In the genomic region with DNA sequence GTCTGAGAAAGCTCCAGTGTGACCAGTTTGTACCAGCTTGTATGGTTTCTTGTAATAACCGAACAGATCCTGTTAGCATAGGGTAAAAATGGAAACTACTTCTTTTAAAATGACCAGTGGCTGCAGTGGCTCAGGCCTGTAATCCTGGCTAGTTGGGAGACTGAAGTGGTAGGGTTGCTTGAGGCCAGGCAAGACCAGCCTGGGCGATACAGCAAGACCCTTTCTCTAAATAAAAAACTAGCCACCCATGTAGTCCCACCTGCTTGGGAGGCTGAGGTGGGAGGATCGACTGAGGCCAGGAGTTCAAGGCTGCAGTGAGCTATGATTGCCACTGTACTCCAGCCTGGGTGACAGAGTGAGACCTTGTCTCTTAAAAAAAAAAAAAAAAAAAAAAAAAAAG, we compare ENCODE assay signal across 20 cellular contexts. TPM values are rescaled to one million over a fixed set of nuclear protein-coding genes. Genes with fewer than 3 reads are reported as not detected.
DNase-seq lines count a peak whose midpoint lies in the region; ATAC-seq and TF ChIP-seq lines count a peak whose summit lies in the region.
"Had no signal": no experiment of that assay in that cellular context is flagged by ENCODE, and none has a peak within 500 bp of the region (broad histone marks: within the 10 kb centered on the region; RNA-seq: fewer than 3 reads in every experiment).

No MANE protein-coding gene starts in this region.

- H3K27me3 Mint-ChIP-seq in Caco-2 (ENCODE audit: insufficient read depth, unreplicated experiment) (no peaks in the 10 kb centered on the region), T-helper 17 cell (no peaks in the 10 kb centered on the region)
- H3K27me3 Mint-ChIP-seq: activated CD4-positive, alpha-beta T cell treated with anti-CD3 and anti-CD28 coated beads, Interleukin-2, amount 10 ng/mL, durations not matched to agents 24 days and 14 days; stimulated activated naive B cell treated with anti-CD40 and anti-IgM and Interleukin-4, amounts not matched to agents 10 μg/mL and 1 μg/mL and 100 μg/mL, for 72 hours had no signal

- ATAC-seq in T-helper 17 cell: no peak
- no peak for ATAC-seq in stimulated activated effector memory CD8-positive, alpha-beta T cell treated with anti-CD3 and anti-CD28 coated beads, Interleukin-12 subunit alpha, Interleukin-12 subunit beta, amount 100 ng/mL, for 72 hours
- ATAC-seq: gastroesophageal sphincter; stimulated activated naive B cell treated with anti-CD40 and anti-IgM and Interleukin-4, amounts not matched to agents 10 μg/mL and 1 μg/mL and 100 μg/mL, for 72 hours had no signal

- no peak overlapping the region for H3K4me3 ChIP-seq in Caco-2 (ENCODE audit: low read depth, low read length)
- H3K4me3 ChIP-seq: cardiac muscle cell, esophagus muscularis mucosa, gastroesophageal sphincter, upper lobe of left lung had no signal

- H3K36me3 Mint-ChIP-seq in Caco-2 (ENCODE audit: insufficient read depth, unreplicated experiment): peaks cover 8% of the 10 kb centered on the region
- H3K36me3 Mint-ChIP-seq in T-helper 17 cell (ENCODE audit: low read depth): no peaks in the 10 kb centered on the region
- H3K36me3 Mint-ChIP-seq in stimulated activated effector memory CD8-positive, alpha-beta T cell treated with anti-CD3 and anti-CD28 coated beads, Interleukin-12 subunit alpha, Interleukin-12 subunit beta, amount 100 ng/mL, for 72 hours: peaks cover 34% of the 10 kb centered on the region

- peak overlapping the region; percentile 97 for H3K27ac ChIP-seq in layer of hippocampus (ENCODE audit: low read depth, low read length)
- H3K27ac ChIP-seq: cardiac muscle cell, esophagus muscularis mucosa, gastroesophageal sphincter, upper lobe of left lung had no signal

- no peaks in the 10 kb centered on the region for H3K9me3 ChIP-seq in Caco-2
- no peaks in the 10 kb centered on the region for H3K9me3 ChIP-seq in T-helper 17 cell (ENCODE audit: control insufficient read depth, low read length, poor library complexity, severe bottlenecking)
- H3K9me3 ChIP-seq: esophagus muscularis mucosa, gastroesophageal sphincter, upper lobe of left lung had no signal

- intact Hi-C loops in Caco-2 (cut with micrococcal nuclease; ENCODE audit: unreplicated experiment): no loop called here

- H3K9me3 Mint-ChIP-seq in Caco-2 (ENCODE audit: unreplicated experiment): no peaks in the 10 kb centered on the region
- no peaks in the 10 kb centered on the region for H3K9me3 Mint-ChIP-seq in stimulated activated effector memory CD8-positive, alpha-beta T cell treated with anti-CD3 and anti-CD28 coated beads, Interleukin-12 subunit alpha, Interleukin-12 subunit beta, amount 100 ng/mL, for 72 hours
- H3K9me3 Mint-ChIP-seq: activated CD4-positive, alpha-beta T cell treated with anti-CD3 and anti-CD28 coated beads, Interleukin-2, amount 10 ng/mL, durations not matched to agents 24 days and 14 days; stimulated activated naive B cell treated with anti-CD40 and anti-IgM and Interleukin-4, amounts not matched to agents 10 μg/mL and 1 μg/mL and 100 μg/mL, for 72 hours had no signal

- TF ChIP-seq CTCF in Caco-2 (IDR thresholded peaks at IDR 0.05; ENCODE audit: insufficient read depth in 1 of 2, low read depth in 1 of 2, low read length in 1 of 2, severe bottlenecking in 1 of 2, unreplicated experiment in 1 of 2): no peak

- H3K27me3 ChIP-seq in Caco-2 (replicated peaks; ENCODE audit: control insufficient read depth, insufficient read depth, low read length): no peaks in the 10 kb centered on the region
- no peaks in the 10 kb centered on the region for H3K27me3 ChIP-seq in layer of hippocampus (ENCODE audit: control insufficient read depth, insufficient read depth, low read length)
- H3K27me3 ChIP-seq: cardiac muscle cell, esophagus muscularis mucosa, gastroesophageal sphincter, upper lobe of left lung had no signal

- no peak overlapping the region for H3K4me3 Mint-ChIP-seq in Caco-2 (ENCODE audit: unreplicated experiment)
- H3K4me3 Mint-ChIP-seq in T-helper 17 cell: no peak overlapping the region
- no peak overlapping the region for H3K4me3 Mint-ChIP-seq in stimulated activated effector memory CD8-positive, alpha-beta T cell treated with anti-CD3 and anti-CD28 coated beads, Interleukin-12 subunit alpha, Interleukin-12 subunit beta, amount 100 ng/mL, for 72 hours
- H3K4me3 Mint-ChIP-seq: stimulated activated naive B cell treated with anti-CD40 and anti-IgM and Interleukin-4, amounts not matched to agents 10 μg/mL and 1 μg/mL and 100 μg/mL, for 72 hours had no signal

- POLR2A ChIA-PET in Caco-2 (lab: Charles Lee): interaction anchor here (0.6 to 0.7 kb wide), 3 partner anchors 99 to 217 kb away, joined by 3 to 9 read pairs (median 4); no protein-coding TSS in a partner anchor

- H3K4me1 Mint-ChIP-seq in Caco-2 (ENCODE audit: low read depth, unreplicated experiment) (no peaks in the 10 kb centered on the region), T-helper 17 cell (peaks cover 27% of the 10 kb centered on the region)
- H3K4me1 Mint-ChIP-seq in stimulated activated effector memory CD8-positive, alpha-beta T cell treated with anti-CD3 and anti-CD28 coated beads, Interleukin-12 subunit alpha, Interleukin-12 subunit beta, amount 100 ng/mL, for 72 hours: peaks cover 28% of the 10 kb centered on the region

- CTCF ChIA-PET in Caco-2 (lab: Charles Lee): no interaction called here

- peaks cover 12% of the 10 kb centered on the region; the same call in 1 of the 2 replicates for H3K4me1 ChIP-seq in Caco-2

- no TSS peak for BruUV-seq in Caco-2 (replicated peaks; lab: Mats Ljungman, UMichigan)

- DNase-seq in Caco-2 (no peak), T-helper 17 cell (no peak), HK-2 (ENCODE audit: unreplicated experiment) (no peak), A172 (ENCODE audit: low spot score) (no peak), SW 1271 (lab: John Stamatoyannopoulos, UW) (no peak)
- no peak for DNase-seq in stimulated activated effector memory CD8-positive, alpha-beta T cell treated with anti-CD3 and anti-CD28 coated beads, Interleukin-12 subunit alpha, Interleukin-12 subunit beta, amount 100 ng/mL, for 72 hours (ENCODE audit: low spot score in 2 of 2)
- DNase-seq: activated CD4-positive, alpha-beta T cell treated with anti-CD3 and anti-CD28 coated beads, Interleukin-2, amount 10 ng/mL, durations not matched to agents 24 days and 14 days; activated gamma-delta T cell; AML-193; Calu3; effector memory CD4-positive, alpha-beta T cell; mammary epithelial cell; NCI-H1436; Right ventricle myocardium superior; stimulated activated naive B cell treated with anti-CD40 and anti-IgM and Interleukin-4, amounts not matched to agents 10 μg/mL and 1 μg/mL and 100 μg/mL, for 72 hours; upper lobe of left lung had no signal

- no peaks in the 10 kb centered on the region; the same call in 1 of the 2 replicates for H3K36me3 ChIP-seq in Caco-2 (ENCODE audit: control insufficient read depth, insufficient read depth, low read length)

- H3K27ac Mint-ChIP-seq in Caco-2 (ENCODE audit: unreplicated experiment): peak overlapping the region; percentile 17
- peak overlapping the region; percentile 60 for H3K27ac Mint-ChIP-seq in T-helper 17 cell
- peak overlapping the region; percentile 63 for H3K27ac Mint-ChIP-seq in stimulated activated effector memory CD8-positive, alpha-beta T cell treated with anti-CD3 and anti-CD28 coated beads, Interleukin-12 subunit alpha, Interleukin-12 subunit beta, amount 100 ng/mL, for 72 hours
- H3K27ac Mint-ChIP-seq: stimulated activated naive B cell treated with anti-CD40 and anti-IgM and Interleukin-4, amounts not matched to agents 10 μg/mL and 1 μg/mL and 100 μg/mL, for 72 hours had no signal

RNA-seq across cellular contexts. Expression of a gene that starts 7.3 kb away (rescaled TPM):
- total RNA-seq in Caco-2 (2022) (74.8 and 76.8 TPM in 2 replicates), T-helper 17 cell (10 to 100 TPM; 31.6 to 32.1 TPM)
- 46.2 and 55.4 TPM in 2 replicates for total RNA-seq in A172 (2014; rRNA removed; shearing (Covaris generic))
